2 cellular contexts compared by ENCODE assay signal in the genomic region with DNA sequence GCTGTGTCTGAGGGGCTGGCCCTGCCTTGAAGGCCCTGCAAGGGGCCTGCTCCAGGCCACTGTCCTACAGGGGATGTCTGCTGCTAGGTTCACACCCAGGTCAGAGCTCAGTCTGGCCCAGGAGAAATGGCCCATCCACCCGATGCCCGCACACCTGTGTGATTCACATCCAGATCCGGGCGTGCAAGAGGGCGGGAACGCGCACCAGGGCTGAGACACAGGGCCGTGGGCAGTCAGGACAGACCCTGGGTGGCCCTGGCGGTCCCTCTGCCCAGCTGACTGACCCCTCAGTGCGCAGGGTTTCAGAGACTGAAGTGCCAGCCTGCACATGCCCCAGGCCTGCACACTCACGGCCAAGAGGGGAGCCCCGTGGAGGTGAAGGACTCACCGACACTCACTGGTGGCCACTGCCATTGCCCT.
A peak's percentile ranks its signal among the peaks of the same experiment; 100 is the strongest.
TF ChIP-seq lines count a peak whose summit lies in the region.

No MANE protein-coding gene starts in this region.

TF ChIP-seq in K562, 482 proteins besides CTCF, POLR2A, EP300 and RAD21:
- TF ChIP-seq LCOR (CRISPR knock-in tag; IDR thresholded peaks at IDR 0.05) (no peak), POLR2G (IDR thresholded peaks at IDR 0.05; ENCODE audit: low read depth, low read length) (peak; percentile 22; the same call in 1 of the 2 replicates)

TF ChIP-seq in HepG2, 621 proteins besides CTCF, POLR2A, EP300 and RAD21:
- no peak for TF ChIP-seq ZSCAN30 (CRISPR knock-in tag; IDR thresholded peaks at IDR 0.05)
- TF ChIP-seq, protein P1, sequence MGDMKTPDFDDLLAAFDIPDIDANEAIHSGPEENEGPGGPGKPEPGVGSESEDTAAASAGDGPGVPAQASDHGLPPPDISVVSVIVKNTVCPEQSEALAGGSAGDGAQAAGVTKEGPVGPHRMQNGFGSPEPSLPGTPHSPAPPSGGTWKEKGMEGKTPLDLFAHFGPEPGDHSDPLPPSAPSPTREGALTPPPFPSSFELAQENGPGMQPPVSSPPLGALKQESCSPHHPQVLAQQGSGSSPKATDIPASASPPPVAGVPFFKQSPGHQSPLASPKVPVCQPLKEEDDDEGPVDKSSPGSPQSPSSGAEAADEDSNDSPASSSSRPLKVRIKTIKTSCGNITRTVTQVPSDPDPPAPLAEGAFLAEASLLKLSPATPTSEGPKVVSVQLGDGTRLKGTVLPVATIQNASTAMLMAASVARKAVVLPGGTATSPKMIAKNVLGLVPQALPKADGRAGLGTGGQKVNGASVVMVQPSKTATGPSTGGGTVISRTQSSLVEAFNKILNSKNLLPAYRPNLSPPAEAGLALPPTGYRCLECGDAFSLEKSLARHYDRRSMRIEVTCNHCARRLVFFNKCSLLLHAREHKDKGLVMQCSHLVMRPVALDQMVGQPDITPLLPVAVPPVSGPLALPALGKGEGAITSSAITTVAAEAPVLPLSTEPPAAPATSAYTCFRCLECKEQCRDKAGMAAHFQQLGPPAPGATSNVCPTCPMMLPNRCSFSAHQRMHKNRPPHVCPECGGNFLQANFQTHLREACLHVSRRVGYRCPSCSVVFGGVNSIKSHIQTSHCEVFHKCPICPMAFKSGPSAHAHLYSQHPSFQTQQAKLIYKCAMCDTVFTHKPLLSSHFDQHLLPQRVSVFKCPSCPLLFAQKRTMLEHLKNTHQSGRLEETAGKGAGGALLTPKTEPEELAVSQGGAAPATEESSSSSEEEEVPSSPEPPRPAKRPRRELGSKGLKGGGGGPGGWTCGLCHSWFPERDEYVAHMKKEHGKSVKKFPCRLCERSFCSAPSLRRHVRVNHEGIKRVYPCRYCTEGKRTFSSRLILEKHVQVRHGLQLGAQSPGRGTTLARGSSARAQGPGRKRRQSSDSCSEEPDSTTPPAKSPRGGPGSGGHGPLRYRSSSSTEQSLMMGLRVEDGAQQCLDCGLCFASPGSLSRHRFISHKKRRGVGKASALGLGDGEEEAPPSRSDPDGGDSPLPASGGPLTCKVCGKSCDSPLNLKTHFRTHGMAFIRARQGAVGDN (CRISPR knock-in tag; IDR thresholded peaks at IDR 0.05) = peak; percentile 51; the same call in 1 of the 2 replicates
- 0 out of 2 replicates have a peak, but pooled peaks have one; percentile 16 for TF ChIP-seq ZBTB38 (CRISPR knock-in tag; IDR thresholded peaks at IDR 0.05)
- TF ChIP-seq, protein P2, sequence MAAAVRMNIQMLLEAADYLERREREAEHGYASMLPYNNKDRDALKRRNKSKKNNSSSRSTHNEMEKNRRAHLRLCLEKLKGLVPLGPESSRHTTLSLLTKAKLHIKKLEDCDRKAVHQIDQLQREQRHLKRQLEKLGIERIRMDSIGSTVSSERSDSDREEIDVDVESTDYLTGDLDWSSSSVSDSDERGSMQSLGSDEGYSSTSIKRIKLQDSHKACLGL (CRISPR knock-in tag; IDR thresholded peaks at IDR 0.05) = 0 out of 2 replicates have a peak, but pooled peaks have one; percentile 31
- TF ChIP-seq, protein P3, sequence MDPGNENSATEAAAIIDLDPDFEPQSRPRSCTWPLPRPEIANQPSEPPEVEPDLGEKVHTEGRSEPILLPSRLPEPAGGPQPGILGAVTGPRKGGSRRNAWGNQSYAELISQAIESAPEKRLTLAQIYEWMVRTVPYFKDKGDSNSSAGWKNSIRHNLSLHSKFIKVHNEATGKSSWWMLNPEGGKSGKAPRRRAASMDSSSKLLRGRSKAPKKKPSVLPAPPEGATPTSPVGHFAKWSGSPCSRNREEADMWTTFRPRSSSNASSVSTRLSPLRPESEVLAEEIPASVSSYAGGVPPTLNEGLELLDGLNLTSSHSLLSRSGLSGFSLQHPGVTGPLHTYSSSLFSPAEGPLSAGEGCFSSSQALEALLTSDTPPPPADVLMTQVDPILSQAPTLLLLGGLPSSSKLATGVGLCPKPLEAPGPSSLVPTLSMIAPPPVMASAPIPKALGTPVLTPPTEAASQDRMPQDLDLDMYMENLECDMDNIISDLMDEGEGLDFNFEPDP (CRISPR knock-in tag; conservative IDR thresholded peaks at IDR 0.05) = 0 out of 2 replicates have a peak, but pooled peaks have one; percentile 39
- no peak for TF ChIP-seq BRD4 (CRISPR knock-in tag; IDR thresholded peaks at IDR 0.05)
- TF ChIP-seq GATA4 (IDR thresholded peaks at IDR 0.05; ENCODE audit: borderline replicate concordance, low read depth) = no peak
- TF ChIP-seq EZH2 (conservative IDR thresholded peaks at IDR 0.05; ENCODE audit: low read depth, low read length) = no peak
- TF ChIP-seq AGO2 (optimal IDR thresholded peaks at IDR 0.05; ENCODE audit: low read depth, low read length) = peak; percentile 59
- TF ChIP-seq ARHGAP35 (CRISPR knock-in tag; IDR thresholded peaks at IDR 0.05; ENCODE audit: borderline replicate concordance) = 0 out of 2 replicates have a peak, but pooled peaks have one; percentile 36
- TF ChIP-seq RBFOX2 (IDR thresholded peaks at IDR 0.05; ENCODE audit: low read depth, low read length) = peak; percentile 42; the same call in 1 of the 2 replicates
- TF ChIP-seq REST (IDR thresholded peaks at IDR 0.05; ENCODE audit: borderline replicate concordance in 1 of 2, low read depth in 1 of 2, low read length in 2 of 2) = no peak
- TF ChIP-seq ZNF766 (CRISPR knock-in tag; IDR thresholded peaks at IDR 0.05; ENCODE audit: borderline replicate concordance) = no peak
- TF ChIP-seq ATM (IDR thresholded peaks at IDR 0.05; ENCODE audit: borderline replicate concordance) = no peak
